Comparison of ENCODE assay signal across 1 cellular context in the genomic region with DNA sequence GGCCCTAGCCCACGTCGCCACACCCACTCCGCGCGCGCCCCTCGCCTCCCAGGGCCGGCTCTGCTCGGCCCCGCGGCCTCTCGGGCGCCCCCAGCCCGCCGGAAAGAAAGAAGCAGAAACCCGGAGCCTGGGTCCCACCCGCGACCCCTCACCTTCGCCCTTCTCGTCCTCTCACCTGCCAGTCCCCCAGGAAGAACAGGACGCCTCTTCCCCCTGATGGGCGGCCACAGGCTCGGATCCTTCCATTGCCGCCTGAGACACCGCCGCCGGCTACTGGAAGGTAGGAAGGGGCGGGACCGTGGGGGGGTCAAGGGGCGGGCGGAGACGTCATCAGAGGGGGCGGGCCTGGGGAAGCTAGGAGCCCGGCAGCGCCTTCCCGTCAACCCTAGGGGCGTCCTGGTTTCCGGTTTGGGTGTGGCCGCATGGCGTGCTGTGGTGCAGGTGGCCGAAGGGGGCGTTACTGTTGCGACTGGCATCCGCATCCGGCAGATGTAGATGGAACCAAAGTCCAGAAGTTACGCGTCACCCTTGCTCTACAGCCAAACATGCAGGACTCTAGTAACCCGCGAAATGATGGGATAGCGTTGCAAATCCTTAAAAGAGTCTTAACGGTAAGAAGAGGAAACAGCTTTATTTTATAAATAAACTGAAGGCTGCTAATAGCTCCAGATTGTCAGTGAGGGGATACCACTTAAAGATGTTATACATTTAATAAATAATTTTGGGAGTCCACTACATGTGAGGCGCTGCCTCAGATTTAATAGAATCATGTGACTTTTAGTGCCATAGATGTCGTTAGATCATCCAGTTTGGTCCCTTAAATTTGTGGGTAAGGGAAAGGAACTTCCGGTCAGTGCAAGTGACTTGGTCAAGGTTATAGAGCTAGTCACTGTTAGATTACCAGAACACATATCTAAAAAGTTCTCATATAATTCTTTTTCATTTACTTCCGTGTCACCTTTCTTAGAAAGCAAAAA.
TF ChIP-seq lines count a peak whose summit lies in the region.

A gene (minus strand): TSS at position 282 of the 977 bp plus-strand sequence. CDS start 36 bp downstream, at position 246.

TF ChIP-seq in HepG2, 621 proteins besides CTCF, POLR2A, EP300 and RAD21 (continued from another document and continues in another):
- TF ChIP-seq, protein P1, sequence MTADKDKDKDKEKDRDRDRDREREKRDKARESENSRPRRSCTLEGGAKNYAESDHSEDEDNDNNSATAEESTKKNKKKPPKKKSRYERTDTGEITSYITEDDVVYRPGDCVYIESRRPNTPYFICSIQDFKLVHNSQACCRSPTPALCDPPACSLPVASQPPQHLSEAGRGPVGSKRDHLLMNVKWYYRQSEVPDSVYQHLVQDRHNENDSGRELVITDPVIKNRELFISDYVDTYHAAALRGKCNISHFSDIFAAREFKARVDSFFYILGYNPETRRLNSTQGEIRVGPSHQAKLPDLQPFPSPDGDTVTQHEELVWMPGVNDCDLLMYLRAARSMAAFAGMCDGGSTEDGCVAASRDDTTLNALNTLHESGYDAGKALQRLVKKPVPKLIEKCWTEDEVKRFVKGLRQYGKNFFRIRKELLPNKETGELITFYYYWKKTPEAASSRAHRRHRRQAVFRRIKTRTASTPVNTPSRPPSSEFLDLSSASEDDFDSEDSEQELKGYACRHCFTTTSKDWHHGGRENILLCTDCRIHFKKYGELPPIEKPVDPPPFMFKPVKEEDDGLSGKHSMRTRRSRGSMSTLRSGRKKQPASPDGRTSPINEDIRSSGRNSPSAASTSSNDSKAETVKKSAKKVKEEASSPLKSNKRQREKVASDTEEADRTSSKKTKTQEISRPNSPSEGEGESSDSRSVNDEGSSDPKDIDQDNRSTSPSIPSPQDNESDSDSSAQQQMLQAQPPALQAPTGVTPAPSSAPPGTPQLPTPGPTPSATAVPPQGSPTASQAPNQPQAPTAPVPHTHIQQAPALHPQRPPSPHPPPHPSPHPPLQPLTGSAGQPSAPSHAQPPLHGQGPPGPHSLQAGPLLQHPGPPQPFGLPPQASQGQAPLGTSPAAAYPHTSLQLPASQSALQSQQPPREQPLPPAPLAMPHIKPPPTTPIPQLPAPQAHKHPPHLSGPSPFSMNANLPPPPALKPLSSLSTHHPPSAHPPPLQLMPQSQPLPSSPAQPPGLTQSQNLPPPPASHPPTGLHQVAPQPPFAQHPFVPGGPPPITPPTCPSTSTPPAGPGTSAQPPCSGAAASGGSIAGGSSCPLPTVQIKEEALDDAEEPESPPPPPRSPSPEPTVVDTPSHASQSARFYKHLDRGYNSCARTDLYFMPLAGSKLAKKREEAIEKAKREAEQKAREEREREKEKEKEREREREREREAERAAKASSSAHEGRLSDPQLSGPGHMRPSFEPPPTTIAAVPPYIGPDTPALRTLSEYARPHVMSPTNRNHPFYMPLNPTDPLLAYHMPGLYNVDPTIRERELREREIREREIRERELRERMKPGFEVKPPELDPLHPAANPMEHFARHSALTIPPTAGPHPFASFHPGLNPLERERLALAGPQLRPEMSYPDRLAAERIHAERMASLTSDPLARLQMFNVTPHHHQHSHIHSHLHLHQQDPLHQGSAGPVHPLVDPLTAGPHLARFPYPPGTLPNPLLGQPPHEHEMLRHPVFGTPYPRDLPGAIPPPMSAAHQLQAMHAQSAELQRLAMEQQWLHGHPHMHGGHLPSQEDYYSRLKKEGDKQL (CRISPR knock-in tag; IDR thresholded peaks at IDR 0.05; ENCODE audit: low read depth): 0 out of 2 replicates have a peak, but pooled peaks have one; percentile 53
- peak; percentile 24; the same call in 1 of the 2 replicates for TF ChIP-seq TSC22D2 (CRISPR knock-in tag; IDR thresholded peaks at IDR 0.05; ENCODE audit: borderline replicate concordance)
- no peak for TF ChIP-seq ZNF260 (CRISPR knock-in tag; IDR thresholded peaks at IDR 0.05; ENCODE audit: borderline replicate concordance, low read depth)
- TF ChIP-seq, protein P2, sequence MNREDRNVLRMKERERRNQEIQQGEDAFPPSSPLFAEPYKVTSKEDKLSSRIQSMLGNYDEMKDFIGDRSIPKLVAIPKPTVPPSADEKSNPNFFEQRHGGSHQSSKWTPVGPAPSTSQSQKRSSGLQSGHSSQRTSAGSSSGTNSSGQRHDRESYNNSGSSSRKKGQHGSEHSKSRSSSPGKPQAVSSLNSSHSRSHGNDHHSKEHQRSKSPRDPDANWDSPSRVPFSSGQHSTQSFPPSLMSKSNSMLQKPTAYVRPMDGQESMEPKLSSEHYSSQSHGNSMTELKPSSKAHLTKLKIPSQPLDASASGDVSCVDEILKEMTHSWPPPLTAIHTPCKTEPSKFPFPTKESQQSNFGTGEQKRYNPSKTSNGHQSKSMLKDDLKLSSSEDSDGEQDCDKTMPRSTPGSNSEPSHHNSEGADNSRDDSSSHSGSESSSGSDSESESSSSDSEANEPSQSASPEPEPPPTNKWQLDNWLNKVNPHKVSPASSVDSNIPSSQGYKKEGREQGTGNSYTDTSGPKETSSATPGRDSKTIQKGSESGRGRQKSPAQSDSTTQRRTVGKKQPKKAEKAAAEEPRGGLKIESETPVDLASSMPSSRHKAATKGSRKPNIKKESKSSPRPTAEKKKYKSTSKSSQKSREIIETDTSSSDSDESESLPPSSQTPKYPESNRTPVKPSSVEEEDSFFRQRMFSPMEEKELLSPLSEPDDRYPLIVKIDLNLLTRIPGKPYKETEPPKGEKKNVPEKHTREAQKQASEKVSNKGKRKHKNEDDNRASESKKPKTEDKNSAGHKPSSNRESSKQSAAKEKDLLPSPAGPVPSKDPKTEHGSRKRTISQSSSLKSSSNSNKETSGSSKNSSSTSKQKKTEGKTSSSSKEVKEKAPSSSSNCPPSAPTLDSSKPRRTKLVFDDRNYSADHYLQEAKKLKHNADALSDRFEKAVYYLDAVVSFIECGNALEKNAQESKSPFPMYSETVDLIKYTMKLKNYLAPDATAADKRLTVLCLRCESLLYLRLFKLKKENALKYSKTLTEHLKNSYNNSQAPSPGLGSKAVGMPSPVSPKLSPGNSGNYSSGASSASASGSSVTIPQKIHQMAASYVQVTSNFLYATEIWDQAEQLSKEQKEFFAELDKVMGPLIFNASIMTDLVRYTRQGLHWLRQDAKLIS (CRISPR knock-in tag; IDR thresholded peaks at IDR 0.05): no peak; the same call in 1 of the 2 replicates
- TF ChIP-seq SALL1 (CRISPR knock-in tag; IDR thresholded peaks at IDR 0.05): peak; percentile 59
- TF ChIP-seq, protein P3, sequence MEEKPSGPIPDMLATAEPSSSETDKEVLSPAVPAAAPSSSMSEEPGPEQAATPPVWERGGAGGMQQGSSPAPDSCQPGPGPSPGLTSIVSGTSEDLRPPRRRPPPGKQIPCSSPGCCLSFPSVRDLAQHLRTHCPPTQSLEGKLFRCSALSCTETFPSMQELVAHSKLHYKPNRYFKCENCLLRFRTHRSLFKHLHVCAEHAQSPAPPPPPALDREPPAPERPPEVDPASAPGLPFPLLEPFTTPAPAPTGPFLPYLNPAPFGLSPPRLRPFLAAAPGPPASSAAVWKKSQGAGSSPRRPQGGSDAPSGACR (CRISPR knock-in tag; IDR thresholded peaks at IDR 0.05): peak; percentile 35; the same call in 1 of the 2 replicates
- TF ChIP-seq, protein P4, sequence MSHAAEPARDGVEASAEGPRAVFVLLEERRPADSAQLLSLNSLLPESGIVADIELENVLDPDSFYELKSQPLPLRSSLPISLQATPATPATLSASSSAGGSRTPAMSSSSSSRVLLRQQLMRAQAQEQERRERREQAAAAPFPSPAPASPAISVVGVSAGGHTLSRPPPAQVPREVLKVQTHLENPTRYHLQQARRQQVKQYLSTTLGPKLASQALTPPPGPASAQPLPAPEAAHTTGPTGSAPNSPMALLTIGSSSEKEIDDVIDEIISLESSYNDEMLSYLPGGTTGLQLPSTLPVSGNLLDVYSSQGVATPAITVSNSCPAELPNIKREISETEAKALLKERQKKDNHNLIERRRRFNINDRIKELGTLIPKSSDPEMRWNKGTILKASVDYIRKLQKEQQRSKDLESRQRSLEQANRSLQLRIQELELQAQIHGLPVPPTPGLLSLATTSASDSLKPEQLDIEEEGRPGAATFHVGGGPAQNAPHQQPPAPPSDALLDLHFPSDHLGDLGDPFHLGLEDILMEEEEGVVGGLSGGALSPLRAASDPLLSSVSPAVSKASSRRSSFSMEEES (CRISPR knock-in tag; IDR thresholded peaks at IDR 0.05): peak; percentile 28; the same call in 1 of the 2 replicates
- peak; percentile 91 for TF ChIP-seq YEATS2 (CRISPR knock-in tag; IDR thresholded peaks at IDR 0.05; ENCODE audit: borderline replicate concordance)
- TF ChIP-seq, protein P5, sequence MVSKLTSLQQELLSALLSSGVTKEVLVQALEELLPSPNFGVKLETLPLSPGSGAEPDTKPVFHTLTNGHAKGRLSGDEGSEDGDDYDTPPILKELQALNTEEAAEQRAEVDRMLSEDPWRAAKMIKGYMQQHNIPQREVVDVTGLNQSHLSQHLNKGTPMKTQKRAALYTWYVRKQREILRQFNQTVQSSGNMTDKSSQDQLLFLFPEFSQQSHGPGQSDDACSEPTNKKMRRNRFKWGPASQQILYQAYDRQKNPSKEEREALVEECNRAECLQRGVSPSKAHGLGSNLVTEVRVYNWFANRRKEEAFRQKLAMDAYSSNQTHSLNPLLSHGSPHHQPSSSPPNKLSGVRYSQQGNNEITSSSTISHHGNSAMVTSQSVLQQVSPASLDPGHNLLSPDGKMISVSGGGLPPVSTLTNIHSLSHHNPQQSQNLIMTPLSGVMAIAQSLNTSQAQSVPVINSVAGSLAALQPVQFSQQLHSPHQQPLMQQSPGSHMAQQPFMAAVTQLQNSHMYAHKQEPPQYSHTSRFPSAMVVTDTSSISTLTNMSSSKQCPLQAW (CRISPR knock-in tag; IDR thresholded peaks at IDR 0.05): peak; percentile 74
- TF ChIP-seq CEBPB (IDR thresholded peaks at IDR 0.05; ENCODE audit: borderline replicate concordance, low read depth, low read length): no peak
- peak; percentile 85 for TF ChIP-seq TEAD3 (CRISPR knock-in tag; optimal IDR thresholded peaks at IDR 0.05; ENCODE audit: borderline replicate concordance)
- TF ChIP-seq ZNF713 (CRISPR knock-in tag; IDR thresholded peaks at IDR 0.05): no peak
- TF ChIP-seq, protein P6, sequence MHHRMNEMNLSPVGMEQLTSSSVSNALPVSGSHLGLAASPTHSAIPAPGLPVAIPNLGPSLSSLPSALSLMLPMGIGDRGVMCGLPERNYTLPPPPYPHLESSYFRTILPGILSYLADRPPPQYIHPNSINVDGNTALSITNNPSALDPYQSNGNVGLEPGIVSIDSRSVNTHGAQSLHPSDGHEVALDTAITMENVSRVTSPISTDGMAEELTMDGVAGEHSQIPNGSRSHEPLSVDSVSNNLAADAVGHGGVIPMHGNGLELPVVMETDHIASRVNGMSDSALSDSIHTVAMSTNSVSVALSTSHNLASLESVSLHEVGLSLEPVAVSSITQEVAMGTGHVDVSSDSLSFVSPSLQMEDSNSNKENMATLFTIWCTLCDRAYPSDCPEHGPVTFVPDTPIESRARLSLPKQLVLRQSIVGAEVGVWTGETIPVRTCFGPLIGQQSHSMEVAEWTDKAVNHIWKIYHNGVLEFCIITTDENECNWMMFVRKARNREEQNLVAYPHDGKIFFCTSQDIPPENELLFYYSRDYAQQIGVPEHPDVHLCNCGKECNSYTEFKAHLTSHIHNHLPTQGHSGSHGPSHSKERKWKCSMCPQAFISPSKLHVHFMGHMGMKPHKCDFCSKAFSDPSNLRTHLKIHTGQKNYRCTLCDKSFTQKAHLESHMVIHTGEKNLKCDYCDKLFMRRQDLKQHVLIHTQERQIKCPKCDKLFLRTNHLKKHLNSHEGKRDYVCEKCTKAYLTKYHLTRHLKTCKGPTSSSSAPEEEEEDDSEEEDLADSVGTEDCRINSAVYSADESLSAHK (CRISPR knock-in tag; IDR thresholded peaks at IDR 0.05; ENCODE audit: borderline replicate concordance): no peak
- TF ChIP-seq ZNF501 (CRISPR knock-in tag; IDR thresholded peaks at IDR 0.05): peak; percentile 87
- TF ChIP-seq AGO1 (IDR thresholded peaks at IDR 0.05; ENCODE audit: low read depth, low read length, poor library complexity, severe bottlenecking): peak; percentile 43
- no peak for TF ChIP-seq RARG (CRISPR knock-in tag; IDR thresholded peaks at IDR 0.05; ENCODE audit: low read depth)
- peak; percentile 44; the same call in 1 of the 2 replicates for TF ChIP-seq ZNF652 (CRISPR knock-in tag; IDR thresholded peaks at IDR 0.05; ENCODE audit: borderline replicate concordance, low read depth)
- TF ChIP-seq HOXD1 (CRISPR knock-in tag; IDR thresholded peaks at IDR 0.05): 0 out of 2 replicates have a peak, but pooled peaks have one; percentile 13
- peak in 1 of 2 experiments; percentile 46; a peak in 1 of 4 replicates for TF ChIP-seq NR2F1 (CRISPR knock-in tag; IDR thresholded peaks at IDR 0.05)
- peak; percentile 30; the same call in 1 of the 2 replicates for TF ChIP-seq RARA (CRISPR knock-in tag; IDR thresholded peaks at IDR 0.05)
- no peak for TF ChIP-seq RNF2 (conservative IDR thresholded peaks at IDR 0.05; ENCODE audit: low read depth)
- TF ChIP-seq, protein P7, sequence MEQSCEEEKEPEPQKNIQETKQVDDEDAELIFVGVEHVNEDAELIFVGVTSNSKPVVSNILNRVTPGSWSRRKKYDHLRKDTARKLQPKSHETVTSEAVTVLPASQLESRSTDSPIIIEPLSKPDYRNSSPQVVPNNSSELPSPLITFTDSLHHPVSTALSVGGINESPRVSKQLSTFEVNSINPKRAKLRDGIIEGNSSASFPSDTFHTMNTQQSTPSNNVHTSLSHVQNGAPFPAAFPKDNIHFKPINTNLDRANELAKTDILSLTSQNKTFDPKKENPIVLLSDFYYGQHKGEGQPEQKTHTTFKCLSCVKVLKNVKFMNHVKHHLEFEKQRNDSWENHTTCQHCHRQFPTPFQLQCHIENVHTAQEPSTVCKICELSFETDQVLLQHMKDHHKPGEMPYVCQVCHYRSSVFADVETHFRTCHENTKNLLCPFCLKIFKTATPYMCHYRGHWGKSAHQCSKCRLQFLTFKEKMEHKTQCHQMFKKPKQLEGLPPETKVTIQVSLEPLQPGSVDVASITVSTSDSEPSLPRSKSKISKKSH (CRISPR knock-in tag; IDR thresholded peaks at IDR 0.05; ENCODE audit: borderline replicate concordance): 0 out of 2 replicates have a peak, but pooled peaks have one; percentile 23
- TF ChIP-seq FOSL2 (CRISPR knock-in tag; IDR thresholded peaks at IDR 0.05): peak; percentile 67
- peak; percentile 64; the same call in 1 of the 2 replicates for TF ChIP-seq ZNF331 (CRISPR knock-in tag; IDR thresholded peaks at IDR 0.05)
- TF ChIP-seq, protein P8, sequence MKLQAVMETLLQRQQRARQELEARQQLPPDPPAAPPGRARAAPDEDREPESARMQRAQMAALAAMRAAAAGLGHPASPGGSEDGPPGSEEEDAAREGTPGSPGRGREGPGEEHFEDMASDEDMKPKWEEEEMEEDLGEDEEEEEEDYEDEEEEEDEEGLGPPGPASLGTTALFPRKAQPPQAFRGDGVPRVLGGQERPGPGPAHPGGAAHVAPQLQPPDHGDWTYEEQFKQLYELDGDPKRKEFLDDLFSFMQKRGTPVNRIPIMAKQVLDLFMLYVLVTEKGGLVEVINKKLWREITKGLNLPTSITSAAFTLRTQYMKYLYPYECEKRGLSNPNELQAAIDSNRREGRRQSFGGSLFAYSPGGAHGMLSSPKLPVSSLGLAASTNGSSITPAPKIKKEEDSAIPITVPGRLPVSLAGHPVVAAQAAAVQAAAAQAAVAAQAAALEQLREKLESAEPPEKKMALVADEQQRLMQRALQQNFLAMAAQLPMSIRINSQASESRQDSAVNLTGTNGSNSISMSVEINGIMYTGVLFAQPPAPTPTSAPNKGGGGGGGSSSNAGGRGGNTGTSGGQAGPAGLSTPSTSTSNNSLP (IDR thresholded peaks at IDR 0.05; ENCODE audit: low read depth, low read length): 0 out of 2 replicates have a peak, but pooled peaks have one; percentile 11
- TF ChIP-seq, protein P9, sequence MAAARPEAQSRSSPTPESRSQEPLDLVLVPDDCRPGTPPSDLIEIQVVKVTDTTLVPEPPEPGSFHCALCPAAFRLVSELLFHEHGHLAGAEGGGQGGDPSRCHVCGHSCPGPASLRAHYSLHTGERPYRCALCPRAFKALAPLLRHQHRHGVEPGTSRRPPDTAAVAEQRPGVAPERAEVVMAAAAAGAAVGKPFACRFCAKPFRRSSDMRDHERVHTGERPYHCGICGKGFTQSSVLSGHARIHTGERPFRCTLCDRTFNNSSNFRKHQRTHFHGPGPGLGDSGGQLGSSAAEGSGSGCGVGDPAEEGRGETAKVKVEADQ (CRISPR knock-in tag; IDR thresholded peaks at IDR 0.05; ENCODE audit: borderline replicate concordance): no peak
- TF ChIP-seq XBP1 (CRISPR knock-in tag; IDR thresholded peaks at IDR 0.05): no peak
- peak; percentile 87 for TF ChIP-seq CREB1 (IDR thresholded peaks at IDR 0.05)
- TF ChIP-seq CREB1 (CRISPR knock-in tag; IDR thresholded peaks at IDR 0.05): peak; percentile 83
